1 cellular context compared by ENCODE assay signal in the genomic region with DNA sequence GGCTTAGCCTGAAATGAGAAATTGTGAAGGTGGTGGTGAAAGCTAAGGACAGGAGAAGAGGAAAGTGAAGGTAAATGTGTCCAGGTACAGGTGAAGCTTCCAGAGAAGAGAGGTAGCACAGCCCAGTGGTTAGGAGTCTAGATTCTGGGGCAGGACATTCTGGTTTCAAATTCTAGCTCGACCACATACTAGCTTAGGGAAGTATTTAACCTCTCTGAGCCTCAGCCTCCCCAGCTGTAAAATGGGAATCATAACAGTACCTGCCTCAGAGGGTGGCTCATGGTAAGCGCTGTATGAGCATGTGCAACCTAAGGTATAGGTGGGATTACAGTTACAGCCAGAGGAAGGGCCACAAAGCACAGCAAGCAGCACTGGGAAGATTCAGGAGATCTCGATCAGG.
TF ChIP-seq lines count a peak whose summit lies in the region.

No MANE protein-coding gene starts in this region.

TF ChIP-seq in WTC11, 78 proteins besides CTCF, POLR2A, EP300 and RAD21 (continued from another document):
- TF ChIP-seq, protein P1, sequence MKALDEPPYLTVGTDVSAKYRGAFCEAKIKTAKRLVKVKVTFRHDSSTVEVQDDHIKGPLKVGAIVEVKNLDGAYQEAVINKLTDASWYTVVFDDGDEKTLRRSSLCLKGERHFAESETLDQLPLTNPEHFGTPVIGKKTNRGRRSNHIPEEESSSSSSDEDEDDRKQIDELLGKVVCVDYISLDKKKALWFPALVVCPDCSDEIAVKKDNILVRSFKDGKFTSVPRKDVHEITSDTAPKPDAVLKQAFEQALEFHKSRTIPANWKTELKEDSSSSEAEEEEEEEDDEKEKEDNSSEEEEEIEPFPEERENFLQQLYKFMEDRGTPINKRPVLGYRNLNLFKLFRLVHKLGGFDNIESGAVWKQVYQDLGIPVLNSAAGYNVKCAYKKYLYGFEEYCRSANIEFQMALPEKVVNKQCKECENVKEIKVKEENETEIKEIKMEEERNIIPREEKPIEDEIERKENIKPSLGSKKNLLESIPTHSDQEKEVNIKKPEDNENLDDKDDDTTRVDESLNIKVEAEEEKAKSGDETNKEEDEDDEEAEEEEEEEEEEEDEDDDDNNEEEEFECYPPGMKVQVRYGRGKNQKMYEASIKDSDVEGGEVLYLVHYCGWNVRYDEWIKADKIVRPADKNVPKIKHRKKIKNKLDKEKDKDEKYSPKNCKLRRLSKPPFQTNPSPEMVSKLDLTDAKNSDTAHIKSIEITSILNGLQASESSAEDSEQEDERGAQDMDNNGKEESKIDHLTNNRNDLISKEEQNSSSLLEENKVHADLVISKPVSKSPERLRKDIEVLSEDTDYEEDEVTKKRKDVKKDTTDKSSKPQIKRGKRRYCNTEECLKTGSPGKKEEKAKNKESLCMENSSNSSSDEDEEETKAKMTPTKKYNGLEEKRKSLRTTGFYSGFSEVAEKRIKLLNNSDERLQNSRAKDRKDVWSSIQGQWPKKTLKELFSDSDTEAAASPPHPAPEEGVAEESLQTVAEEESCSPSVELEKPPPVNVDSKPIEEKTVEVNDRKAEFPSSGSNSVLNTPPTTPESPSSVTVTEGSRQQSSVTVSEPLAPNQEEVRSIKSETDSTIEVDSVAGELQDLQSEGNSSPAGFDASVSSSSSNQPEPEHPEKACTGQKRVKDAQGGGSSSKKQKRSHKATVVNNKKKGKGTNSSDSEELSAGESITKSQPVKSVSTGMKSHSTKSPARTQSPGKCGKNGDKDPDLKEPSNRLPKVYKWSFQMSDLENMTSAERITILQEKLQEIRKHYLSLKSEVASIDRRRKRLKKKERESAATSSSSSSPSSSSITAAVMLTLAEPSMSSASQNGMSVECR (CRISPR knock-in tag; IDR thresholded peaks at IDR 0.05; ENCODE audit: borderline replicate concordance): no peak
- TF ChIP-seq, protein P2, sequence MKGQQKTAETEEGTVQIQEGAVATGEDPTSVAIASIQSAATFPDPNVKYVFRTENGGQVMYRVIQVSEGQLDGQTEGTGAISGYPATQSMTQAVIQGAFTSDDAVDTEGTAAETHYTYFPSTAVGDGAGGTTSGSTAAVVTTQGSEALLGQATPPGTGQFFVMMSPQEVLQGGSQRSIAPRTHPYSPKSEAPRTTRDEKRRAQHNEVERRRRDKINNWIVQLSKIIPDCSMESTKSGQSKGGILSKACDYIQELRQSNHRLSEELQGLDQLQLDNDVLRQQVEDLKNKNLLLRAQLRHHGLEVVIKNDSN (CRISPR knock-in tag; IDR thresholded peaks at IDR 0.05): no peak
- TF ChIP-seq, protein P3, sequence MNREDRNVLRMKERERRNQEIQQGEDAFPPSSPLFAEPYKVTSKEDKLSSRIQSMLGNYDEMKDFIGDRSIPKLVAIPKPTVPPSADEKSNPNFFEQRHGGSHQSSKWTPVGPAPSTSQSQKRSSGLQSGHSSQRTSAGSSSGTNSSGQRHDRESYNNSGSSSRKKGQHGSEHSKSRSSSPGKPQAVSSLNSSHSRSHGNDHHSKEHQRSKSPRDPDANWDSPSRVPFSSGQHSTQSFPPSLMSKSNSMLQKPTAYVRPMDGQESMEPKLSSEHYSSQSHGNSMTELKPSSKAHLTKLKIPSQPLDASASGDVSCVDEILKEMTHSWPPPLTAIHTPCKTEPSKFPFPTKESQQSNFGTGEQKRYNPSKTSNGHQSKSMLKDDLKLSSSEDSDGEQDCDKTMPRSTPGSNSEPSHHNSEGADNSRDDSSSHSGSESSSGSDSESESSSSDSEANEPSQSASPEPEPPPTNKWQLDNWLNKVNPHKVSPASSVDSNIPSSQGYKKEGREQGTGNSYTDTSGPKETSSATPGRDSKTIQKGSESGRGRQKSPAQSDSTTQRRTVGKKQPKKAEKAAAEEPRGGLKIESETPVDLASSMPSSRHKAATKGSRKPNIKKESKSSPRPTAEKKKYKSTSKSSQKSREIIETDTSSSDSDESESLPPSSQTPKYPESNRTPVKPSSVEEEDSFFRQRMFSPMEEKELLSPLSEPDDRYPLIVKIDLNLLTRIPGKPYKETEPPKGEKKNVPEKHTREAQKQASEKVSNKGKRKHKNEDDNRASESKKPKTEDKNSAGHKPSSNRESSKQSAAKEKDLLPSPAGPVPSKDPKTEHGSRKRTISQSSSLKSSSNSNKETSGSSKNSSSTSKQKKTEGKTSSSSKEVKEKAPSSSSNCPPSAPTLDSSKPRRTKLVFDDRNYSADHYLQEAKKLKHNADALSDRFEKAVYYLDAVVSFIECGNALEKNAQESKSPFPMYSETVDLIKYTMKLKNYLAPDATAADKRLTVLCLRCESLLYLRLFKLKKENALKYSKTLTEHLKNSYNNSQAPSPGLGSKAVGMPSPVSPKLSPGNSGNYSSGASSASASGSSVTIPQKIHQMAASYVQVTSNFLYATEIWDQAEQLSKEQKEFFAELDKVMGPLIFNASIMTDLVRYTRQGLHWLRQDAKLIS (CRISPR knock-in tag; IDR thresholded peaks at IDR 0.05; ENCODE audit: borderline replicate concordance): no peak
- TF ChIP-seq, protein P4, sequence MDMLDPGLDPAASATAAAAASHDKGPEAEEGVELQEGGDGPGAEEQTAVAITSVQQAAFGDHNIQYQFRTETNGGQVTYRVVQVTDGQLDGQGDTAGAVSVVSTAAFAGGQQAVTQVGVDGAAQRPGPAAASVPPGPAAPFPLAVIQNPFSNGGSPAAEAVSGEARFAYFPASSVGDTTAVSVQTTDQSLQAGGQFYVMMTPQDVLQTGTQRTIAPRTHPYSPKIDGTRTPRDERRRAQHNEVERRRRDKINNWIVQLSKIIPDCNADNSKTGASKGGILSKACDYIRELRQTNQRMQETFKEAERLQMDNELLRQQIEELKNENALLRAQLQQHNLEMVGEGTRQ (CRISPR knock-in tag; IDR thresholded peaks at IDR 0.05): no peak
- no peak for TF ChIP-seq MXD4 (CRISPR knock-in tag; IDR thresholded peaks at IDR 0.05; ENCODE audit: borderline replicate concordance)
- TF ChIP-seq, protein P5, sequence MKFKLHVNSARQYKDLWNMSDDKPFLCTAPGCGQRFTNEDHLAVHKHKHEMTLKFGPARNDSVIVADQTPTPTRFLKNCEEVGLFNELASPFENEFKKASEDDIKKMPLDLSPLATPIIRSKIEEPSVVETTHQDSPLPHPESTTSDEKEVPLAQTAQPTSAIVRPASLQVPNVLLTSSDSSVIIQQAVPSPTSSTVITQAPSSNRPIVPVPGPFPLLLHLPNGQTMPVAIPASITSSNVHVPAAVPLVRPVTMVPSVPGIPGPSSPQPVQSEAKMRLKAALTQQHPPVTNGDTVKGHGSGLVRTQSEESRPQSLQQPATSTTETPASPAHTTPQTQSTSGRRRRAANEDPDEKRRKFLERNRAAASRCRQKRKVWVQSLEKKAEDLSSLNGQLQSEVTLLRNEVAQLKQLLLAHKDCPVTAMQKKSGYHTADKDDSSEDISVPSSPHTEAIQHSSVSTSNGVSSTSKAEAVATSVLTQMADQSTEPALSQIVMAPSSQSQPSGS (CRISPR knock-in tag; IDR thresholded peaks at IDR 0.05; ENCODE audit: borderline replicate concordance, low read depth): no peak
- no peak for TF ChIP-seq TP53 (CRISPR knock-in tag; IDR thresholded peaks at IDR 0.05)
TF ChIP-seq in WTC11: peak in this region for 0.
